35 cellular contexts compared by ENCODE assay signal in genomic region chr18:74005320-74006110, GRCh38.
"Had no signal": no experiment of that assay in that cellular context is flagged by ENCODE, and none has a peak within 500 bp of the region (broad histone marks: within the 10 kb centered on the region; RNA-seq: fewer than 3 reads in every experiment).

No MANE protein-coding gene starts in this region.

- H3K4me3 Mint-ChIP-seq: activated CD4-positive, alpha-beta memory T cell treated with anti-CD3 and anti-CD28 coated beads for 36 hours; activated CD4-positive, alpha-beta T cell treated with anti-CD3 and anti-CD28 coated beads for 36 hours; activated CD4-positive, alpha-beta T cell treated with anti-CD3 and anti-CD28 coated beads, Interleukin-2, amount 10 ng/mL, durations not matched to agents 24 days and 14 days; activated CD8-positive, alpha-beta memory T cell treated with anti-CD3 and anti-CD28 coated beads, Interleukin-2, amount 10 ng/mL, durations not matched to agents 7 days and 5 days; activated CD8-positive, alpha-beta T cell treated with anti-CD3 and anti-CD28 coated beads, Interleukin-2, amount 10 ng/mL, durations not matched to agents 7 days and 5 days; activated naive CD4-positive, alpha-beta T cell treated with anti-CD3 and anti-CD28 coated beads for 36 hours; activated naive CD4-positive, alpha-beta T cell treated with anti-CD3 and anti-CD28 coated beads, Interleukin-2, amount 50 U/mL, for 24 hours; activated naive CD8-positive, alpha-beta T cell treated with anti-CD3 and anti-CD28 coated beads for 36 hours; activated naive CD8-positive, alpha-beta T cell treated with anti-CD3 and anti-CD28 coated beads, Interleukin-2, amount 50 U/mL, for 24 hours; activated T-helper 1 cell treated with anti-CD3 and anti-CD28 coated beads, Interleukin-12 subunit alpha, Interleukin-12 subunit beta, Interleukin-2, Interleukin-4 antibody, amounts not matched to agents 30 ng/mL and 10 ng/mL and 1 ng/mL, durations not matched to agents 14 hours and 24 hours and 36 hours; T-helper 1 cell treated with Interleukin-12 subunit alpha and Interleukin-12 subunit beta and Interleukin-4 antibody, amounts not matched to agents 30 μg/mL and 1 μg/mL, for 36 hours; T-helper 2 cell treated with Interferon-gamma antibody and Interleukin-4, amounts not matched to agents 5 μg/mL and 100 μg/mL, for 36 hours had no signal

- H3K27me3 Mint-ChIP-seq: activated CD4-positive, alpha-beta T cell treated with anti-CD3 and anti-CD28 coated beads for 36 hours; activated CD4-positive, alpha-beta T cell treated with anti-CD3 and anti-CD28 coated beads, Interleukin-2, amount 10 ng/mL, durations not matched to agents 24 days and 14 days; activated CD8-positive, alpha-beta memory T cell treated with anti-CD3 and anti-CD28 coated beads, Interleukin-2, amount 10 ng/mL, durations not matched to agents 7 days and 5 days; activated naive CD4-positive, alpha-beta T cell treated with anti-CD3 and anti-CD28 coated beads, Interleukin-2, amount 50 U/mL, for 24 hours; activated naive CD8-positive, alpha-beta T cell treated with anti-CD3 and anti-CD28 coated beads for 36 hours; activated naive CD8-positive, alpha-beta T cell treated with anti-CD3 and anti-CD28 coated beads, Interleukin-2, amount 50 U/mL, for 24 hours had no signal

- H3K36me3 Mint-ChIP-seq: activated CD4-positive, alpha-beta memory T cell treated with anti-CD3 and anti-CD28 coated beads for 36 hours; activated CD8-positive, alpha-beta memory T cell treated with anti-CD3 and anti-CD28 coated beads, Interleukin-2, amount 10 ng/mL, durations not matched to agents 7 days and 5 days; activated naive CD4-positive, alpha-beta T cell treated with anti-CD3 and anti-CD28 coated beads, Interleukin-2, amount 50 U/mL, for 24 hours had no signal

- H3K9me3 ChIP-seq: adrenal gland, body of pancreas, colonic mucosa, esophagus squamous epithelium, gastroesophageal sphincter had no signal

- H3K36me3 ChIP-seq: adrenal gland, cardiac muscle cell, colonic mucosa, esophagus squamous epithelium, gastroesophageal sphincter, heart right ventricle, WERI-Rb-1 had no signal

- H3K27ac ChIP-seq: adrenal gland, body of pancreas, cardiac muscle cell, colonic mucosa, epithelial cell of prostate, esophagus squamous epithelium, gastroesophageal sphincter, heart right ventricle, WERI-Rb-1 had no signal

- H3K9me3 Mint-ChIP-seq: activated CD4-positive, alpha-beta memory T cell treated with anti-CD3 and anti-CD28 coated beads for 36 hours; activated naive CD4-positive, alpha-beta T cell treated with anti-CD3 and anti-CD28 coated beads, Interleukin-2, amount 50 U/mL, for 24 hours; activated naive CD8-positive, alpha-beta T cell treated with anti-CD3 and anti-CD28 coated beads for 36 hours; activated naive CD8-positive, alpha-beta T cell treated with anti-CD3 and anti-CD28 coated beads, Interleukin-2, amount 50 U/mL, for 24 hours; activated T-helper 1 cell treated with anti-CD3 and anti-CD28 coated beads, Interleukin-12 subunit alpha, Interleukin-12 subunit beta, Interleukin-2, Interleukin-4 antibody, amounts not matched to agents 30 ng/mL and 10 ng/mL and 1 ng/mL, durations not matched to agents 14 hours and 24 hours and 36 hours; T-helper 1 cell treated with Interleukin-12 subunit alpha and Interleukin-12 subunit beta and Interleukin-4 antibody, amounts not matched to agents 30 μg/mL and 1 μg/mL, for 36 hours had no signal

- H3K4me1 Mint-ChIP-seq: activated CD4-positive, alpha-beta T cell treated with anti-CD3 and anti-CD28 coated beads for 36 hours; activated CD8-positive, alpha-beta memory T cell treated with anti-CD3 and anti-CD28 coated beads, Interleukin-2, amount 10 ng/mL, durations not matched to agents 7 days and 5 days; activated naive CD4-positive, alpha-beta T cell treated with anti-CD3 and anti-CD28 coated beads, Interleukin-2, amount 50 U/mL, for 24 hours; activated naive CD8-positive, alpha-beta T cell treated with anti-CD3 and anti-CD28 coated beads, Interleukin-2, amount 50 U/mL, for 24 hours had no signal

- ATAC-seq: activated CD4-positive, alpha-beta T cell treated with anti-CD3 and anti-CD28 coated beads for 36 hours; activated CD8-positive, alpha-beta memory T cell treated with anti-CD3 and anti-CD28 coated beads, Interleukin-2, amount 10 ng/mL, durations not matched to agents 7 days and 5 days; activated CD8-positive, alpha-beta T cell treated with anti-CD3 and anti-CD28 coated beads, Interleukin-2, amount 10 ng/mL, durations not matched to agents 7 days and 5 days; activated naive CD8-positive, alpha-beta T cell treated with anti-CD3 and anti-CD28 coated beads, Interleukin-2, amount 50 U/mL, for 24 hours; body of pancreas; gastroesophageal sphincter; heart right ventricle had no signal

- H3K4me3 ChIP-seq: adrenal gland, body of pancreas, cardiac muscle cell, colonic mucosa, esophagus squamous epithelium, gastroesophageal sphincter, heart right ventricle had no signal

- H3K27ac Mint-ChIP-seq: activated CD4-positive, alpha-beta memory T cell treated with anti-CD3 and anti-CD28 coated beads for 36 hours; activated CD4-positive, alpha-beta T cell treated with anti-CD3 and anti-CD28 coated beads for 36 hours; activated CD4-positive, alpha-beta T cell treated with anti-CD3 and anti-CD28 coated beads, Interleukin-2, amount 10 ng/mL, durations not matched to agents 24 days and 14 days; activated CD8-positive, alpha-beta memory T cell treated with anti-CD3 and anti-CD28 coated beads, Interleukin-2, amount 10 ng/mL, durations not matched to agents 7 days and 5 days; activated CD8-positive, alpha-beta T cell treated with anti-CD3 and anti-CD28 coated beads, Interleukin-2, amount 10 ng/mL, durations not matched to agents 7 days and 5 days; activated naive CD4-positive, alpha-beta T cell treated with anti-CD3 and anti-CD28 coated beads for 36 hours; activated naive CD4-positive, alpha-beta T cell treated with anti-CD3 and anti-CD28 coated beads, Interleukin-2, amount 50 U/mL, for 24 hours; activated naive CD8-positive, alpha-beta T cell treated with anti-CD3 and anti-CD28 coated beads for 36 hours; activated naive CD8-positive, alpha-beta T cell treated with anti-CD3 and anti-CD28 coated beads, Interleukin-2, amount 50 U/mL, for 24 hours; activated T-helper 1 cell treated with anti-CD3 and anti-CD28 coated beads, Interleukin-12 subunit alpha, Interleukin-12 subunit beta, Interleukin-2, Interleukin-4 antibody, amounts not matched to agents 30 ng/mL and 10 ng/mL and 1 ng/mL, durations not matched to agents 14 hours and 24 hours and 36 hours; activated T-helper 2 cell treated with anti-CD3 and anti-CD28 coated beads, Interferon-gamma antibody, Interleukin-2, Interleukin-4, amounts not matched to agents 10 μg/mL and 5 μg/mL and 100 μg/mL, durations not matched to agents 14 hours and 24 hours and 36 hours; T-helper 1 cell treated with Interleukin-12 subunit alpha and Interleukin-12 subunit beta and Interleukin-4 antibody, amounts not matched to agents 30 μg/mL and 1 μg/mL, for 36 hours; T-helper 2 cell treated with Interferon-gamma antibody and Interleukin-4, amounts not matched to agents 5 μg/mL and 100 μg/mL, for 36 hours had no signal

- DNase-seq: activated CD4-positive, alpha-beta memory T cell treated with anti-CD3 and anti-CD28 coated beads for 36 hours; activated CD4-positive, alpha-beta T cell treated with anti-CD3 and anti-CD28 coated beads for 36 hours; activated CD4-positive, alpha-beta T cell treated with anti-CD3 and anti-CD28 coated beads, Interleukin-2, amount 10 ng/mL, durations not matched to agents 24 days and 14 days; activated CD4-positive, CD25-positive, alpha-beta regulatory T cell; activated CD4-positive, CD25-positive, alpha-beta regulatory T cell treated with anti-CD3 and anti-CD28 coated beads, Interleukin-2, amount 50 U/mL, for 72 hours; activated CD8-positive, alpha-beta memory T cell treated with anti-CD3 and anti-CD28 coated beads, Interleukin-2, amount 10 ng/mL, durations not matched to agents 7 days and 5 days; activated CD8-positive, alpha-beta memory T cell treated with anti-CD3 and anti-CD28 coated beads, Interleukin-2, amount 50 U/mL, for 4 hours; activated CD8-positive, alpha-beta T cell treated with anti-CD3 and anti-CD28 coated beads, Interleukin-2, amount 10 ng/mL, durations not matched to agents 7 days and 5 days; activated effector memory CD4-positive, alpha-beta T cell treated with anti-CD3 and anti-CD28 coated beads, Interleukin-2, amount 50 U/mL, for 16 hours; activated naive CD4-positive, alpha-beta T cell treated with anti-CD3 and anti-CD28 coated beads for 36 hours; activated naive CD8-positive, alpha-beta T cell treated with anti-CD3 and anti-CD28 coated beads for 36 hours; activated naive CD8-positive, alpha-beta T cell treated with anti-CD3 and anti-CD28 coated beads, Interleukin-2, amount 50 U/mL, for 24 hours; activated T-cell treated with anti-CD3 and anti-CD28 coated beads, Interleukin-2, amount 50 U/mL, for 1 hour; activated T-cell treated with anti-CD3 and anti-CD28 coated beads, Interleukin-2, amount 50 U/mL, for 48 hours; adrenal gland; amygdala; aorta; body of pancreas; central memory CD4-positive, alpha-beta T cell; cerebellar nuclear complex; colonic mucosa; effector CD8-positive, alpha-beta T cell; esophagus squamous epithelium; foreskin melanocyte; heart right ventricle; T1000; WERI-Rb-1 had no signal

- H3K4me1 ChIP-seq: adrenal gland, body of pancreas, colonic mucosa, esophagus squamous epithelium, gastroesophageal sphincter, heart right ventricle had no signal

- H3K27me3 ChIP-seq: adrenal gland, body of pancreas, cardiac muscle cell, colonic mucosa, esophagus squamous epithelium, gastroesophageal sphincter, heart right ventricle had no signal
